In the genomic region with DNA sequence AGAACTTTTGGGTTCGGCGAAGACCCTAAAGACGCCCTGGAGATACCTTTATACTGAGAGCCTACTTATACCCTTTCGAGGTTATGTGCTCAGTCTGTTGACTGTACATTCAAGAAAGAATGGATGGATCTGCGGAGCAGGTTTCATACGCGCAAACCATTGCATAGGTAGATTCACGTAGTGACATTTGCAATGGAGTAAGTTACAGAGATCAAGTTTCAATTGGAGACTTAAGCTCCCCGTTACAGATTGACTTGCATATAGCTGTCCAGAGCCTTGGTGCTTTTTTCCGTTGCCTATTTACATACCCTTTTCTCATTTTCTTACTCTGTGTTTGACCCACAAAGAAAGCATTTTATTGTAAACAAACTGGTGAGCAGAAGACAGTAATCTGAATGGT, we compare ENCODE assay signal across 1 cellular context.
TF ChIP-seq lines count a peak whose summit lies in the region.

No MANE protein-coding gene starts in this region.

TF ChIP-seq in IMR-90, 13 proteins besides CTCF, POLR2A, EP300 and RAD21:
- no peak for TF ChIP-seq MAFK (IDR thresholded peaks at IDR 0.05; ENCODE audit: low read depth, low read length)
- no peak for TF ChIP-seq RCOR1 (IDR thresholded peaks at IDR 0.05; ENCODE audit: insufficient replicate concordance, low read length)
- TF ChIP-seq, protein P1, sequence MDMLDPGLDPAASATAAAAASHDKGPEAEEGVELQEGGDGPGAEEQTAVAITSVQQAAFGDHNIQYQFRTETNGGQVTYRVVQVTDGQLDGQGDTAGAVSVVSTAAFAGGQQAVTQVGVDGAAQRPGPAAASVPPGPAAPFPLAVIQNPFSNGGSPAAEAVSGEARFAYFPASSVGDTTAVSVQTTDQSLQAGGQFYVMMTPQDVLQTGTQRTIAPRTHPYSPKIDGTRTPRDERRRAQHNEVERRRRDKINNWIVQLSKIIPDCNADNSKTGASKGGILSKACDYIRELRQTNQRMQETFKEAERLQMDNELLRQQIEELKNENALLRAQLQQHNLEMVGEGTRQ (IDR thresholded peaks at IDR 0.05; ENCODE audit: low read depth, low read length): no peak
- no peak for TF ChIP-seq NFE2L2 (IDR thresholded peaks at IDR 0.05; ENCODE audit: low read depth, low read length)
- TF ChIP-seq RFX5 (IDR thresholded peaks at IDR 0.05; ENCODE audit: low read depth, low read length): no peak
- TF ChIP-seq MXI1 (IDR thresholded peaks at IDR 0.05; ENCODE audit: borderline replicate concordance, low read depth, low read length): no peak
- no peak for TF ChIP-seq CHD1 (IDR thresholded peaks at IDR 0.05; ENCODE audit: low read depth, low read length)
- no peak for TF ChIP-seq MAZ (IDR thresholded peaks at IDR 0.05; ENCODE audit: borderline replicate concordance, low read depth, low read length)
- TF ChIP-seq SMC3 (IDR thresholded peaks at IDR 0.05; ENCODE audit: low read depth, low read length): no peak
- TF ChIP-seq FOS (IDR thresholded peaks at IDR 0.05; ENCODE audit: low read depth, low read length): no peak
TF ChIP-seq in IMR-90: peak in this region for 0.
